23 cellular contexts compared by ENCODE assay signal in genomic region chr1:5338466-5338865, GRCh38.
"Had no signal": no experiment of that assay in that cellular context is flagged by ENCODE, and none has a peak within 500 bp of the region (broad histone marks: within the 10 kb centered on the region; RNA-seq: fewer than 3 reads in every experiment).

No MANE protein-coding gene starts in this region.

- H3K79me2 ChIP-seq: hepatocyte had no signal

- H3K4me1 ChIP-seq: gastrocnemius medialis, heart left ventricle, pancreas, right atrium auricular region, stomach, testis, tibial artery, upper lobe of left lung had no signal

- H3K4me3 Mint-ChIP-seq: mesothelial cell of epicardium; nephron progenitor cell; stimulated activated effector memory CD8-positive, alpha-beta T cell treated with anti-CD3 and anti-CD28 coated beads, Interleukin-12 subunit alpha, Interleukin-12 subunit beta, amount 100 ng/mL, for 72 hours had no signal

- DNase-seq: cortex of kidney; gastrocnemius medialis; heart left ventricle; kidney; mesenchymal stem cell; naive thymus-derived CD4-positive, alpha-beta T cell; nephron progenitor cell; occipital lobe; pancreas; stimulated activated CD4-positive, alpha-beta T cell treated with anti-CD3 and anti-CD28 coated beads, Interleukin-2, amount 100 ng/mL, for 24 hours; stimulated activated CD4-positive, alpha-beta T cell treated with anti-CD3 and anti-CD28 coated beads, Interleukin-4, amount 100 ng/mL, for 24 hours; stimulated activated naive CD4-positive, alpha-beta T cell treated with Interleukin-2 at 50 U/mL for 16 hours; stomach; testis; tibial artery; upper lobe of left lung had no signal

- H3K36me3 Mint-ChIP-seq: mesothelial cell of epicardium; stimulated activated effector memory CD8-positive, alpha-beta T cell treated with anti-CD3 and anti-CD28 coated beads, Interleukin-12 subunit alpha, Interleukin-12 subunit beta, amount 100 ng/mL, for 72 hours had no signal

- H3K27me3 ChIP-seq: hepatocyte, pancreas, right atrium auricular region, testis, tibial artery, upper lobe of left lung had no signal

- H2AFZ ChIP-seq: hepatocyte had no signal

- H3K4me1 Mint-ChIP-seq: mesothelial cell of epicardium, nephron progenitor cell had no signal

- H3K27ac Mint-ChIP-seq: mesothelial cell of epicardium; nephron progenitor cell; stimulated activated effector memory CD8-positive, alpha-beta T cell treated with anti-CD3 and anti-CD28 coated beads, Interleukin-12 subunit alpha, Interleukin-12 subunit beta, amount 100 ng/mL, for 72 hours had no signal

- H3K4me3 ChIP-seq: gastrocnemius medialis, heart left ventricle, hepatocyte, lung, pancreas, right atrium auricular region, stomach, testis, tibial artery, upper lobe of left lung had no signal

- H3K9me3 ChIP-seq: gastrocnemius medialis, heart left ventricle, pancreas, right atrium auricular region, stomach, testis, tibial artery, upper lobe of left lung had no signal

- ATAC-seq: gastrocnemius medialis; heart left ventricle; left lobe of liver; naive thymus-derived CD4-positive, alpha-beta T cell; pancreas; sciatic nerve; stimulated activated effector memory CD8-positive, alpha-beta T cell treated with anti-CD3 and anti-CD28 coated beads, Interleukin-12 subunit alpha, Interleukin-12 subunit beta, amount 100 ng/mL, for 72 hours had no signal

- H3K36me3 ChIP-seq: gastrocnemius medialis, heart left ventricle, pancreas, right atrium auricular region, stomach, tibial artery, upper lobe of left lung had no signal

- H3K4me2 ChIP-seq: hepatocyte had no signal

- H3K27ac ChIP-seq: gastrocnemius medialis, heart left ventricle, hepatocyte, pancreas, right atrium auricular region, stomach, testis, tibial artery, upper lobe of left lung had no signal
